10 cellular contexts compared by ENCODE assay signal in the genomic region with DNA sequence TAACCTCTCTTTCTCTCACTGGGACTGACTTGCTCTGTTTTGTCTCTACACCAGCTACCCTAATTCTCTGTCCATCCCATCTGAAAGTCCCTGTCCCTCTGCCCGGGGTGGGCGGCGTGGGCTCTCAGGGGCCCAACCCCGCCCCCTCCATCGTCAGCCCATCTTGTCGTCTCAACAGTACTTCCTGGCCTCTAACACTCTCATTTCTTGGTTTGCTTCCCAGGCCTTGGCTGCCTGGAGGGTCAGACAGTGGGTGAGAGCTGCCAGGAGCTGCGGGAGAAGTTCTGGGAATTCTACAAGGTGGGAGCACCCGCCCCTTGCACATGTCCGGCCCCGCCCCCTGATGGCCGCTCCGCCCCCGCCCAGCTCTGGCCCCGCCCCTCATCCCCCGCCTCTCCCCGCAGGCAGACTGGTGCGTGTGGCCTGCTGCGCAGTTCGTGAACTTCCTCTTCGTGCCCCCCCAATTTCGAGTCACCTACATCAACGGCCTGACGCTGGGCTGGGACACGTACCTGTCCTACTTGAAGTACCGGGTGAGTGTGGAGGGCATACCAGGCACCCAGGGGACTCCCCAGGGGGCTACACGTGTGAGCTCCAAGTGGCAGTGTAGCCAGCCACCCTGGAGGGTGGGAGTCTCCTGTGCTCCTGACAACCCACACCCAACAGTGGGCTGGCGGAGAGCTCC. TPM values are rescaled to one million over a fixed set of nuclear protein-coding genes. Genes with fewer than 3 reads are reported as not detected.
A peak's percentile ranks its signal among the peaks of the same experiment; 100 is the strongest.
DNase-seq lines count a peak whose midpoint lies in the region; ATAC-seq, FAIRE-seq and TF ChIP-seq lines count a peak whose summit lies in the region.
"Had no signal": no experiment of that assay in that cellular context is flagged by ENCODE, and none has a peak within 500 bp of the region (broad histone marks: within the 10 kb centered on the region; RNA-seq: fewer than 3 reads in every experiment).

No MANE protein-coding gene starts in this region.

- CTCF ChIA-PET in MCF 10A (lab: Yijun Ruan, JAX), result interaction anchor here (0.6 to 1.5 kb wide), 3 partner anchors 29 to 134 kb away, joined by 3 to 5 read pairs (median 4); no protein-coding TSS in a partner anchor

- no peaks in the 10 kb centered on the region for H3K27me3 Mint-ChIP-seq in MCF 10A (ENCODE audit: insufficient read depth, unreplicated experiment)
- H3K27me3 Mint-ChIP-seq in naive B cell, result no peaks in the 10 kb centered on the region

- H3K4me1 Mint-ChIP-seq in MCF 10A (ENCODE audit: insufficient read depth, unreplicated experiment), result peaks cover 12% of the 10 kb centered on the region
- H3K4me1 Mint-ChIP-seq in naive B cell, result peaks cover 25 to 43% (median 29%) of the 10 kb centered on the region in 3 donors

- POLR2A ChIA-PET in MCF 10A (lab: Yijun Ruan, JAX), result interaction anchor here (0.7 to 4.9 kb wide), 5 partner anchors 9 to 86 kb away, joined by 3 to 147 read pairs (median 12); a partner anchor contains a TSS

- TF ChIP-seq CTCF in OCI-LY3 (IDR thresholded peaks at IDR 0.05; ENCODE audit: low read depth, low read length), result no peak
- no peak for TF ChIP-seq CTCF in MCF 10A (IDR thresholded peaks at IDR 0.05; ENCODE audit: unreplicated experiment)
- TF ChIP-seq CTCF in tibial nerve (IDR thresholded peaks at IDR 0.05), result no peak

- H3K36me3 ChIP-seq in ES-I3 (ENCODE audit: insufficient read depth, low read length) (no peaks in the 10 kb centered on the region; the same call in 1 of the 2 replicates), OCI-LY3 (replicated peaks; ENCODE audit: low read depth, low read length) (peaks cover 3% of the 10 kb centered on the region), tibial nerve (peaks cover 0 to 41% (median 0%) of the 10 kb centered on the region in 3 donors)

- TF ChIP-seq POLR2A in tibial nerve (IDR thresholded peaks at IDR 0.05), result no peak

- H3K9me3 ChIP-seq in ES-I3 (ENCODE audit: control insufficient read depth, insufficient read depth, low read length), result no peaks in the 10 kb centered on the region
- no peaks in the 10 kb centered on the region for H3K9me3 ChIP-seq in OCI-LY3 (ENCODE audit: insufficient read depth, low read length)
- no peaks in the 10 kb centered on the region for H3K9me3 ChIP-seq in tibial nerve
- H3K9me3 ChIP-seq: thyroid gland had no signal

- H3K4me3 Mint-ChIP-seq in MCF 10A (ENCODE audit: unreplicated experiment) (peak overlapping the region; percentile 78), naive B cell (peak overlapping the region; percentile 85 to 97 (median 90))

- H3K4me3 ChIP-seq in OCI-LY3 (ENCODE audit: low read length), result peak overlapping the region; percentile 87; the same call in 1 of the 2 replicates
- peak overlapping the region in 2 of 4 donors; percentile 4 to 30 for H3K4me3 ChIP-seq in tibial nerve

- H3K4me1 ChIP-seq in ES-I3 (ENCODE audit: insufficient read depth, low read length) (peaks cover 5% of the 10 kb centered on the region; the same call in 1 of the 2 replicates), OCI-LY3 (ENCODE audit: low read length) (peaks cover 20% of the 10 kb centered on the region), tibial nerve (peaks cover 0 to 28% (median 14%) of the 10 kb centered on the region in 4 donors)

- peak overlapping the region; percentile 82; the same call in 1 of the 2 replicates for H3K9ac ChIP-seq in ES-I3 (ENCODE audit: low read depth, low read length)
- H3K9ac ChIP-seq in OCI-LY3 (ENCODE audit: low read length), result no peak overlapping the region

- FAIRE-seq in frontal cortex (lab: Jason Lieb, UNC), result no peak

- H3K36me3 Mint-ChIP-seq in MCF 10A (ENCODE audit: insufficient read depth, unreplicated experiment), result peaks cover 31% of the 10 kb centered on the region
- peaks cover 0 to 11% of the 10 kb centered on the region in 2 donors for H3K36me3 Mint-ChIP-seq in naive B cell

- intact Hi-C loops in MCF 10A (cut with micrococcal nuclease), result no loop called here

- no peaks in the 10 kb centered on the region for H3K9me3 Mint-ChIP-seq in MCF 10A (ENCODE audit: unreplicated experiment)
- no peaks in the 10 kb centered on the region for H3K9me3 Mint-ChIP-seq in naive B cell

- no peak overlapping the region for H3K27ac Mint-ChIP-seq in MCF 10A (ENCODE audit: low read depth, unreplicated experiment)
- H3K27ac Mint-ChIP-seq in naive B cell, result peak overlapping the region; percentile 28 to 88 (median 78)

- H3K79me2 ChIP-seq in OCI-LY3 (ENCODE audit: low read length), result peaks cover 12% of the 10 kb centered on the region

- H3K27me3 ChIP-seq in OCI-LY3 (ENCODE audit: low read depth, low read length) (no peaks in the 10 kb centered on the region), tibial nerve (no peaks in the 10 kb centered on the region)
- H3K27me3 ChIP-seq: thyroid gland had no signal

- H2AFZ ChIP-seq in OCI-LY3 (ENCODE audit: low read depth, low read length), result no peak overlapping the region

- H3K27ac ChIP-seq in OCI-LY3 (ENCODE audit: low read length) (no peak overlapping the region), tibial nerve (peak overlapping the region in 2 of 4 donors; percentile 60 to 95)
- H3K27ac ChIP-seq: KMS-11 had no signal

- no peak for TF ChIP-seq EP300 in tibial nerve (IDR thresholded peaks at IDR 0.05)

- DNase-seq in MCF 10A (ENCODE audit: unreplicated experiment) (peak; percentile 65), naive B cell (no peak), tibial nerve (ENCODE audit: low spot score in 2 of 2) (no peak), frontal cortex (ENCODE audit: low spot score in 2 of 2) (no peak)

- ATAC-seq in naive B cell (ENCODE audit: low read depth in 2 of 2) (no peak), HG03520 (IDR thresholded peaks at IDR 0.05; ENCODE audit: unreplicated experiment) (no peak), GM18502 (IDR thresholded peaks at IDR 0.05; ENCODE audit: poor library complexity, unreplicated experiment) (no peak)

- no peaks in the 10 kb centered on the region; the same call in 1 of the 2 replicates for H4K20me1 ChIP-seq in OCI-LY3 (ENCODE audit: insufficient read depth, low read length)

- no TSS peak for BruUV-seq in MCF 10A (replicated peaks; lab: Mats Ljungman, UMichigan)

- WGBS in tibial nerve, 2 donors, result 38 to 49% methylated on average over 17 to 27 of the region's 27 CpGs

- H3K4me2 ChIP-seq in OCI-LY3 (ENCODE audit: low read length), result peak overlapping the region; percentile 90

RNA-seq across cellular contexts. Expression of a gene that starts 1.7 kb away (rescaled TPM):
- total RNA-seq in MCF 10A (2022), result 12.9 and 15.4 TPM in 2 replicates
- 10 to 100 TPM in 3 of 6 donors, 1 to 10 TPM in 3; 1.8 to 12.0 (median 10.2) TPM for polyA plus RNA-seq in naive B cell (ENCODE audit: low read depth in 6 of 6)
- total RNA-seq in tibial nerve, result 10 to 100 TPM; 11.1 to 19.0 (median 15.5) TPM
- total RNA-seq in frontal cortex, result 4.5 TPM

RNA-seq across cellular contexts. Expression of a gene that starts 9.1 kb away (rescaled TPM):
- 0.68 and 0.81 TPM in 2 replicates for total RNA-seq in MCF 10A (2022)
- 1 to 10 TPM in 3 of 6 donors, under 1 TPM in 3; 0.21 to 2.8 (median 0.80) TPM for polyA plus RNA-seq in naive B cell (ENCODE audit: low read depth in 6 of 6)
- total RNA-seq in tibial nerve, result 1 to 10 TPM in 3 of 4 donors, not detected in 1; 1.5 to 5.1 (median 3.9) TPM
- total RNA-seq in frontal cortex, result 42.0 TPM

RNA-seq across cellular contexts. Expression of a gene that starts 21.1 kb away (rescaled TPM):
- total RNA-seq in MCF 10A (2022) (4.7 and 9.1 TPM in 2 replicates), tibial nerve (100 to 1,000 TPM in 1 of 4 donors, 10 to 100 TPM in 3; 19.0 to 101 (median 29.4) TPM), frontal cortex (0.41 TPM)
- polyA plus RNA-seq in naive B cell (ENCODE audit: low read depth in 6 of 6), result 100 to 1,000 TPM; 107 to 293 (median 206) TPM

RNA-seq across cellular contexts. Expression of a gene that starts 31.5 kb away (rescaled TPM):
- total RNA-seq in MCF 10A (2022) (0.42 and 0.54 TPM in 2 replicates), tibial nerve (under 1 TPM in 3 of 4 donors, not detected in 1; under 0.01 to 0.60 (median 0.59) TPM), frontal cortex (1.2 TPM)
- polyA plus RNA-seq in naive B cell (ENCODE audit: low read depth in 6 of 6), result not detected

RNA-seq across cellular contexts. Expression of a gene that starts 41.7 kb away (rescaled TPM):
- total RNA-seq in MCF 10A (2022), result 31.0 and 33.8 TPM in 2 replicates
- polyA plus RNA-seq in naive B cell (ENCODE audit: low read depth in 6 of 6), result 1 to 10 TPM; 1.2 to 5.7 (median 2.3) TPM
- total RNA-seq in tibial nerve, result 10 to 100 TPM; 12.2 to 38.1 (median 15.7) TPM
- 24.9 TPM for total RNA-seq in frontal cortex
